35 cellular contexts compared by ENCODE assay signal in genomic region chr11:70829160-70829899, GRCh38.
"Had no signal": no experiment of that assay in that cellular context is flagged by ENCODE, and none has a peak within 500 bp of the region (broad histone marks: within the 10 kb centered on the region; RNA-seq: fewer than 3 reads in every experiment).

No MANE protein-coding gene starts in this region.

- H3K27me3 ChIP-seq: adrenal gland, ascending aorta, colonic mucosa had no signal

- H3K4me3 ChIP-seq: adrenal gland, ascending aorta, breast epithelium, cardiac muscle cell, colonic mucosa, gastroesophageal sphincter had no signal

- H3K36me3 Mint-ChIP-seq: activated CD4-positive, alpha-beta memory T cell treated with anti-CD3 and anti-CD28 coated beads for 36 hours; activated CD8-positive, alpha-beta memory T cell treated with anti-CD3 and anti-CD28 coated beads, Interleukin-2, amount 10 ng/mL, durations not matched to agents 7 days and 5 days; activated naive CD4-positive, alpha-beta T cell treated with anti-CD3 and anti-CD28 coated beads, Interleukin-2, amount 50 U/mL, for 24 hours; activated naive CD8-positive, alpha-beta T cell treated with anti-CD3 and anti-CD28 coated beads for 36 hours; brain had no signal

- ATAC-seq: activated CD4-positive, alpha-beta T cell treated with anti-CD3 and anti-CD28 coated beads for 36 hours; activated CD8-positive, alpha-beta memory T cell treated with anti-CD3 and anti-CD28 coated beads, Interleukin-2, amount 10 ng/mL, durations not matched to agents 7 days and 5 days; activated CD8-positive, alpha-beta T cell treated with anti-CD3 and anti-CD28 coated beads, Interleukin-2, amount 10 ng/mL, durations not matched to agents 7 days and 5 days; activated naive CD8-positive, alpha-beta T cell treated with anti-CD3 and anti-CD28 coated beads, Interleukin-2, amount 50 U/mL, for 24 hours; esophagus mucosa; gastroesophageal sphincter; T-helper 17 cell had no signal

- H3K36me3 ChIP-seq: adrenal gland, ascending aorta, breast epithelium, cardiac muscle cell, colonic mucosa, gastroesophageal sphincter had no signal

- H3K27ac ChIP-seq: ascending aorta, breast epithelium, cardiac muscle cell, colonic mucosa, gastroesophageal sphincter had no signal

- H3K4me1 ChIP-seq: ascending aorta, breast epithelium, colonic mucosa had no signal

- DNase-seq: activated CD4-positive, alpha-beta memory T cell treated with anti-CD3 and anti-CD28 coated beads for 36 hours; activated CD4-positive, alpha-beta T cell treated with anti-CD3 and anti-CD28 coated beads for 36 hours; activated CD4-positive, alpha-beta T cell treated with anti-CD3 and anti-CD28 coated beads, Interleukin-2, amount 10 ng/mL, durations not matched to agents 24 days and 14 days; activated CD4-positive, CD25-positive, alpha-beta regulatory T cell; activated CD4-positive, CD25-positive, alpha-beta regulatory T cell treated with anti-CD3 and anti-CD28 coated beads, Interleukin-2, amount 50 U/mL, for 72 hours; activated CD8-positive, alpha-beta memory T cell treated with anti-CD3 and anti-CD28 coated beads, Interleukin-2, amount 10 ng/mL, durations not matched to agents 7 days and 5 days; activated CD8-positive, alpha-beta memory T cell treated with anti-CD3 and anti-CD28 coated beads, Interleukin-2, amount 50 U/mL, for 4 hours; activated CD8-positive, alpha-beta T cell treated with anti-CD3 and anti-CD28 coated beads, Interleukin-2, amount 10 ng/mL, durations not matched to agents 7 days and 5 days; activated effector memory CD4-positive, alpha-beta T cell treated with anti-CD3 and anti-CD28 coated beads, Interleukin-2, amount 50 U/mL, for 16 hours; activated naive CD4-positive, alpha-beta T cell treated with anti-CD3 and anti-CD28 coated beads for 36 hours; activated naive CD8-positive, alpha-beta T cell treated with anti-CD3 and anti-CD28 coated beads for 36 hours; activated naive CD8-positive, alpha-beta T cell treated with anti-CD3 and anti-CD28 coated beads, Interleukin-2, amount 50 U/mL, for 24 hours; activated T-cell treated with anti-CD3 and anti-CD28 coated beads, Interleukin-2, amount 50 U/mL, for 1 hour; activated T-cell treated with anti-CD3 and anti-CD28 coated beads, Interleukin-2, amount 50 U/mL, for 48 hours; central memory CD4-positive, alpha-beta T cell; cerebellar nuclear complex; effector memory CD4-positive, alpha-beta T cell; endodermal cell; foreskin melanocyte; T-helper 1 cell; T-helper 17 cell; T1000 had no signal

- H3K4me1 Mint-ChIP-seq: activated CD4-positive, alpha-beta T cell treated with anti-CD3 and anti-CD28 coated beads, Interleukin-2, amount 10 ng/mL, durations not matched to agents 24 days and 14 days; activated CD8-positive, alpha-beta memory T cell treated with anti-CD3 and anti-CD28 coated beads, Interleukin-2, amount 10 ng/mL, durations not matched to agents 7 days and 5 days; activated naive CD4-positive, alpha-beta T cell treated with anti-CD3 and anti-CD28 coated beads, Interleukin-2, amount 50 U/mL, for 24 hours; activated naive CD8-positive, alpha-beta T cell treated with anti-CD3 and anti-CD28 coated beads, Interleukin-2, amount 50 U/mL, for 24 hours had no signal

- H3K9me3 ChIP-seq: adrenal gland, ascending aorta, breast epithelium, colonic mucosa, gastroesophageal sphincter had no signal

- H3K9me3 Mint-ChIP-seq: activated CD4-positive, alpha-beta memory T cell treated with anti-CD3 and anti-CD28 coated beads for 36 hours; activated CD4-positive, alpha-beta T cell treated with anti-CD3 and anti-CD28 coated beads, Interleukin-2, amount 10 ng/mL, durations not matched to agents 24 days and 14 days; activated naive CD4-positive, alpha-beta T cell treated with anti-CD3 and anti-CD28 coated beads for 36 hours; activated naive CD4-positive, alpha-beta T cell treated with anti-CD3 and anti-CD28 coated beads, Interleukin-2, amount 50 U/mL, for 24 hours; activated naive CD8-positive, alpha-beta T cell treated with anti-CD3 and anti-CD28 coated beads for 36 hours; activated naive CD8-positive, alpha-beta T cell treated with anti-CD3 and anti-CD28 coated beads, Interleukin-2, amount 50 U/mL, for 24 hours; activated T-helper 1 cell treated with anti-CD3 and anti-CD28 coated beads, Interleukin-12 subunit alpha, Interleukin-12 subunit beta, Interleukin-2, Interleukin-4 antibody, amounts not matched to agents 30 ng/mL and 10 ng/mL and 1 ng/mL, durations not matched to agents 14 hours and 24 hours and 36 hours; activated T-helper 2 cell treated with anti-CD3 and anti-CD28 coated beads, Interferon-gamma antibody, Interleukin-2, Interleukin-4, amounts not matched to agents 10 μg/mL and 5 μg/mL and 100 μg/mL, durations not matched to agents 14 hours and 24 hours and 36 hours; brain; dendritic cell treated with granulocyte-macrophage colony-stimulating factor and Interleukin-4, amounts not matched to agents 40 ng/mL and 50 ng/mL, for 4 days; endodermal cell; T-helper 2 cell treated with Interferon-gamma antibody and Interleukin-4, amounts not matched to agents 5 μg/mL and 100 μg/mL, for 36 hours had no signal

- H3K27ac Mint-ChIP-seq: activated CD4-positive, alpha-beta memory T cell treated with anti-CD3 and anti-CD28 coated beads for 36 hours; activated CD4-positive, alpha-beta T cell treated with anti-CD3 and anti-CD28 coated beads for 36 hours; activated CD4-positive, alpha-beta T cell treated with anti-CD3 and anti-CD28 coated beads, Interleukin-2, amount 10 ng/mL, durations not matched to agents 24 days and 14 days; activated CD8-positive, alpha-beta memory T cell treated with anti-CD3 and anti-CD28 coated beads, Interleukin-2, amount 10 ng/mL, durations not matched to agents 7 days and 5 days; activated CD8-positive, alpha-beta T cell treated with anti-CD3 and anti-CD28 coated beads, Interleukin-2, amount 10 ng/mL, durations not matched to agents 7 days and 5 days; activated naive CD4-positive, alpha-beta T cell treated with anti-CD3 and anti-CD28 coated beads for 36 hours; activated naive CD4-positive, alpha-beta T cell treated with anti-CD3 and anti-CD28 coated beads, Interleukin-2, amount 50 U/mL, for 24 hours; activated naive CD8-positive, alpha-beta T cell treated with anti-CD3 and anti-CD28 coated beads for 36 hours; activated naive CD8-positive, alpha-beta T cell treated with anti-CD3 and anti-CD28 coated beads, Interleukin-2, amount 50 U/mL, for 24 hours; activated T-helper 1 cell treated with anti-CD3 and anti-CD28 coated beads, Interleukin-12 subunit alpha, Interleukin-12 subunit beta, Interleukin-2, Interleukin-4 antibody, amounts not matched to agents 30 ng/mL and 10 ng/mL and 1 ng/mL, durations not matched to agents 14 hours and 24 hours and 36 hours; activated T-helper 2 cell treated with anti-CD3 and anti-CD28 coated beads, Interferon-gamma antibody, Interleukin-2, Interleukin-4, amounts not matched to agents 10 μg/mL and 5 μg/mL and 100 μg/mL, durations not matched to agents 14 hours and 24 hours and 36 hours; dendritic cell treated with granulocyte-macrophage colony-stimulating factor and Interleukin-4, amounts not matched to agents 40 ng/mL and 50 ng/mL, for 4 days; endodermal cell; T-helper 17 cell; T-helper 2 cell treated with Interferon-gamma antibody and Interleukin-4, amounts not matched to agents 5 μg/mL and 100 μg/mL, for 36 hours had no signal

- H3K4me3 Mint-ChIP-seq: activated CD4-positive, alpha-beta memory T cell treated with anti-CD3 and anti-CD28 coated beads for 36 hours; activated CD4-positive, alpha-beta T cell treated with anti-CD3 and anti-CD28 coated beads for 36 hours; activated CD4-positive, alpha-beta T cell treated with anti-CD3 and anti-CD28 coated beads, Interleukin-2, amount 10 ng/mL, durations not matched to agents 24 days and 14 days; activated CD8-positive, alpha-beta memory T cell treated with anti-CD3 and anti-CD28 coated beads, Interleukin-2, amount 10 ng/mL, durations not matched to agents 7 days and 5 days; activated CD8-positive, alpha-beta T cell treated with anti-CD3 and anti-CD28 coated beads, Interleukin-2, amount 10 ng/mL, durations not matched to agents 7 days and 5 days; activated naive CD4-positive, alpha-beta T cell treated with anti-CD3 and anti-CD28 coated beads for 36 hours; activated naive CD4-positive, alpha-beta T cell treated with anti-CD3 and anti-CD28 coated beads, Interleukin-2, amount 50 U/mL, for 24 hours; activated naive CD8-positive, alpha-beta T cell treated with anti-CD3 and anti-CD28 coated beads for 36 hours; activated naive CD8-positive, alpha-beta T cell treated with anti-CD3 and anti-CD28 coated beads, Interleukin-2, amount 50 U/mL, for 24 hours; activated T-helper 1 cell treated with anti-CD3 and anti-CD28 coated beads, Interleukin-12 subunit alpha, Interleukin-12 subunit beta, Interleukin-2, Interleukin-4 antibody, amounts not matched to agents 30 ng/mL and 10 ng/mL and 1 ng/mL, durations not matched to agents 14 hours and 24 hours and 36 hours; dendritic cell treated with granulocyte-macrophage colony-stimulating factor and Interleukin-4, amounts not matched to agents 40 ng/mL and 50 ng/mL, for 4 days; endodermal cell; T-helper 17 cell; T-helper 2 cell treated with Interferon-gamma antibody and Interleukin-4, amounts not matched to agents 5 μg/mL and 100 μg/mL, for 36 hours had no signal
